Comparison of ENCODE assay signal across 7 cellular contexts in genomic region chr1:66984491-66984890, GRCh38. TPM values are rescaled to one million over a fixed set of nuclear protein-coding genes. Genes with fewer than 3 reads are reported as not detected.
DNase-seq lines count a peak whose midpoint lies in the region; ATAC-seq, FAIRE-seq and TF ChIP-seq lines count a peak whose summit lies in the region.

No MANE protein-coding gene starts in this region.

- H3K4me3 ChIP-seq in small intestine (ENCODE audit: low read depth in 1 of 2, low read length in 2 of 2) (no peak overlapping the region), esophagus squamous epithelium (no peak overlapping the region), aorta (ENCODE audit: low read length in 2 of 2) (no peak overlapping the region)

- H3K4me1 ChIP-seq in small intestine (ENCODE audit: control insufficient read depth in 2 of 2, insufficient read depth in 1 of 2, low read depth in 1 of 2, low read length in 1 of 2) (no peaks in the 10 kb centered on the region), esophagus squamous epithelium (peaks cover 0 to 17% (median 0%) of the 10 kb centered on the region in 3 donors), aorta (ENCODE audit: control insufficient read depth in 1 of 2, insufficient read depth in 2 of 2, low read length in 2 of 2) (peaks cover 0 to 2% of the 10 kb centered on the region in 2 donors)

- DNase-seq in small intestine: peak; percentile 44
- DNase-seq in esophagus squamous epithelium (lab: John Stamatoyannopoulos, UW): no peak
- no peak for DNase-seq in head of caudate nucleus
- DNase-seq in aorta: no peak

- H3K27me3 ChIP-seq in small intestine (ENCODE audit: control insufficient read depth in 2 of 2, insufficient read depth in 2 of 2, low read length in 2 of 2) (no peaks in the 10 kb centered on the region), esophagus squamous epithelium (no peaks in the 10 kb centered on the region), aorta (ENCODE audit: control insufficient read depth in 1 of 2, insufficient read depth in 2 of 2, low read length in 1 of 2) (no peaks in the 10 kb centered on the region)

- TF ChIP-seq CTCF in esophagus squamous epithelium (IDR thresholded peaks at IDR 0.05): no peak

- 50 to 74% (median 61%) methylated on average over 1 of the region's 1 CpG for WGBS in small intestine, 3 donors
- 72 to 100% methylated on average over 1 of the region's 1 CpG for WGBS in esophagus squamous epithelium, 2 donors
- WGBS in aorta, 2 donors: 92 to 97% methylated on average over 1 of the region's 1 CpG

- ATAC-seq in GM18907 (IDR thresholded peaks at IDR 0.05; ENCODE audit: unreplicated experiment) (peak; percentile 86), GM21786 (IDR thresholded peaks at IDR 0.05; ENCODE audit: unreplicated experiment) (peak; percentile 84), HG03469 (IDR thresholded peaks at IDR 0.05; ENCODE audit: unreplicated experiment) (peak; percentile 88), aorta (ENCODE audit: low FRiP score) (no peak)

- peak; percentile 91 for FAIRE-seq in small intestine (lab: Jason Lieb, UNC)

- H3K36me3 ChIP-seq in small intestine (ENCODE audit: control insufficient read depth in 2 of 2, insufficient read depth in 2 of 2, low read length in 2 of 2): peaks cover 3 to 10% of the 10 kb centered on the region in 2 donors
- H3K36me3 ChIP-seq in esophagus squamous epithelium: peaks cover 0 to 88% (median 25%) of the 10 kb centered on the region in 3 donors
- H3K36me3 ChIP-seq in aorta (ENCODE audit: control insufficient read depth in 1 of 2, insufficient read depth in 2 of 2, low read length in 1 of 2): peaks cover 2 to 4% of the 10 kb centered on the region in 2 donors

- intact Hi-C loops in esophagus squamous epithelium (cut with DNase I): no loop called here
- intact Hi-C loops in head of caudate nucleus (cut with DNase I): no loop called here
- intact Hi-C loops in aorta (cut with DNase I): no loop called here

- H3K9me3 ChIP-seq in small intestine (ENCODE audit: control insufficient read depth, low read depth) (no peaks in the 10 kb centered on the region), esophagus squamous epithelium (no peaks in the 10 kb centered on the region), aorta (ENCODE audit: control insufficient read depth, low read length) (no peaks in the 10 kb centered on the region)

- TF ChIP-seq POLR2A in esophagus squamous epithelium (IDR thresholded peaks at IDR 0.05): no peak

- H3K27ac ChIP-seq in small intestine (ENCODE audit: low read depth in 1 of 2, low read length in 1 of 2): no peak overlapping the region
- H3K27ac ChIP-seq in esophagus squamous epithelium: no peak overlapping the region
- no peak overlapping the region for H3K27ac ChIP-seq in aorta (ENCODE audit: low read depth in 1 of 2, low read length in 2 of 2)

RNA-seq across cellular contexts. Expression of gene MIER1, which starts 59.7 kb away (rescaled TPM):
- 10 to 100 TPM; 13.0 to 21.5 (median 15.1) TPM for polyA plus RNA-seq in small intestine
- 10 to 100 TPM; 17.6 to 34.0 (median 24.4) TPM for total RNA-seq in esophagus squamous epithelium
- total RNA-seq in aorta: 10 to 100 TPM; 54.6 to 55.7 TPM
- 10 to 100 TPM; 20.1 to 33.9 TPM for polyA plus RNA-seq in aorta

RNA-seq across cellular contexts. Expression of gene DNAI4, which starts 59.8 kb away (rescaled TPM):
- 1 to 10 TPM in 1 of 3 donors, under 1 TPM in 2; 0.54 to 1.1 (median 0.81) TPM for polyA plus RNA-seq in small intestine
- total RNA-seq in esophagus squamous epithelium: 1 to 10 TPM in 1 of 4 donors, under 1 TPM in 2, not detected in 1; 0.29 to 4.8 (median 0.35) TPM
- total RNA-seq in aorta: 10 to 100 TPM; 20.8 to 24.2 TPM
- polyA plus RNA-seq in aorta: 1 to 10 TPM in 1 of 2 donors, under 1 TPM in 1; 0.63 to 2.9 TPM
